In the genomic region with DNA sequence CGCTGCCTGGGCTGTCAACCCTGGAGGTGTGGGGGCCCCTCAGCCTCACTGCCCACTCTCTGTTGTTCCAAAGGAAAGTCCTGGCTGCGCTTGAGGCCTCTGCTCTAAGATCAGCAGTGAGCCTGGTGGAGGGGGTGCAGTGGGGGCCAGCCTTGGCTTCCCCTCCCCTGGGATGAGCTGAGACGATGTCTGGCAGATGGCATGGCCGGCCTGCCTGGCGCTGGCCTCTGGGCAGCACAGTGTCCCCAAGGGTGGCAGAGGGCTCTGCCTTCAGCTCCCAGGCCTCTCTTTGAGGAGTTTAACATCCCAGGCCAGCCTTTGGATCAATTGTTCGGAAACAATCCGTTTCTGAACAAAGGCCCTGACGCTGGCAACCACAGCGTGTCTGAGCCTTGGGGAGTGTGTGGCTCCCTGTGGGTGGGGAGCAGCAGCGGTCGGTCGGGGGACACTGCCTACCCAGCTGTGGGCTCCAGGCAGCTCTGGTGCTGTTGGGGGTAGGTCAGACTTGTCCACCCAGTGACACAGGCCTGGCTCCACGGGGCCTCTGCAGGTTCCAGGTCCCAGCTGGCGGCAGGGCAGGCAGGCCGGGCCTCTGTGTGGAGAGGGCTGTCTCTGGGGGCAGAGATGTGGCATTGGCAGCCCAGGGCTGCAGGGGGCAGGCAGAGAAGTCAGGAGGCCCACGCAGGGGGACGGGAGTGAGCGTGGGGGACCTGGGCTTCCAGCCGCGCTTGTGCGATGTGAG, we compare ENCODE assay signal across 25 cellular contexts. TPM values are rescaled to one million over a fixed set of nuclear protein-coding genes. Genes with fewer than 3 reads are reported as not detected.
A peak's percentile ranks its signal among the peaks of the same experiment; 100 is the strongest.
DNase-seq lines count a peak whose midpoint lies in the region; ATAC-seq and TF ChIP-seq lines count a peak whose summit lies in the region.
"Had no signal": no experiment of that assay in that cellular context is flagged by ENCODE, and none has a peak within 500 bp of the region (broad histone marks: within the 10 kb centered on the region; RNA-seq: fewer than 3 reads in every experiment).

No MANE protein-coding gene starts in this region.

- H3K4ac ChIP-seq in neuronal stem cell (ENCODE audit: low read length) (no peak overlapping the region), mesendoderm (ENCODE audit: low read depth, low read length) (no peak overlapping the region)

- peak overlapping the region; percentile 97 for H3K14ac ChIP-seq in neuronal stem cell (ENCODE audit: low read length)

- H3K27me3 Mint-ChIP-seq in activated CD8-positive, alpha-beta memory T cell treated with anti-CD3 and anti-CD28 coated beads, Interleukin-2, amount 10 ng/mL, durations not matched to agents 7 days and 5 days, result peaks cover 6% of the 10 kb centered on the region
- H3K27me3 Mint-ChIP-seq: IgD-negative memory B cell had no signal

- H3K23ac ChIP-seq in neuronal stem cell (ENCODE audit: low read depth, low read length, poor library complexity) (peak overlapping the region; percentile 80), mesendoderm (ENCODE audit: low read length) (no peak overlapping the region)

- H2BK12ac ChIP-seq in neuronal stem cell (ENCODE audit: low read length), result peak overlapping the region; percentile 98

- CTCF ChIA-PET in HEK293 (lab: Yijun Ruan, JAX), result interaction anchor here (0.6 kb wide), 1 partner anchor 1182 kb away, joined by 3 read pairs; no protein-coding TSS in a partner anchor
- CTCF ChIA-PET in activated CD8-positive, alpha-beta memory T cell treated with anti-CD3 and anti-CD28 coated beads, Interleukin-2, amount 10 ng/mL, durations not matched to agents 7 days and 5 days (lab: Charles Lee), result no interaction called here

- H3K4me3 ChIP-seq in HEK293 (ENCODE audit: low read depth, low read length) (no peak overlapping the region), WERI-Rb-1 (ENCODE audit: low read depth, low read length) (no peak overlapping the region), neuronal stem cell (ENCODE audit: low read length in 2 of 2) (no peak overlapping the region), mesendoderm (ENCODE audit: low read length) (no peak overlapping the region)
- H3K4me3 ChIP-seq: Peyer's patch, SJCRH30 had no signal

- H3K9me3 Mint-ChIP-seq in activated CD8-positive, alpha-beta memory T cell treated with anti-CD3 and anti-CD28 coated beads, Interleukin-2, amount 10 ng/mL, durations not matched to agents 7 days and 5 days (ENCODE audit: low read depth), result no peaks in the 10 kb centered on the region
- H3K9me3 Mint-ChIP-seq: CD4-positive, CD25-positive, alpha-beta regulatory T cell; H9; HFFc6; IgD-negative memory B cell had no signal

- peak overlapping the region; percentile 18 for H3K4me2 ChIP-seq in neuronal stem cell (ENCODE audit: insufficient read depth, low read length, poor library complexity, severe bottlenecking)
- no peak overlapping the region for H3K4me2 ChIP-seq in mesendoderm (ENCODE audit: low read length)
- H3K4me2 ChIP-seq: KMS-11 had no signal

- no CpG with 5 or more reads among the region's 21 CpGs for WGBS in neuronal stem cell (ENCODE audit: extremely low coverage in 2 of 2, insufficient read length in 2 of 2, insufficient replicate concordance in 1 of 2), 2 donors
- no CpG with 5 or more reads among the region's 21 CpGs for WGBS in mesendoderm (ENCODE audit: extremely low coverage, insufficient coverage, low lambda C conversion rate)

- H3K27ac Mint-ChIP-seq in activated CD8-positive, alpha-beta memory T cell treated with anti-CD3 and anti-CD28 coated beads, Interleukin-2, amount 10 ng/mL, durations not matched to agents 7 days and 5 days, result no peak overlapping the region
- H3K27ac Mint-ChIP-seq: CD4-positive, CD25-positive, alpha-beta regulatory T cell; H9; HFFc6; IgD-negative memory B cell had no signal

- no peak for TF ChIP-seq CTCF in HEK293 (tag by site-specific recombination; IDR thresholded peaks at IDR 0.05)
- no peak for TF ChIP-seq CTCF in WERI-Rb-1 (IDR thresholded peaks at IDR 0.05; ENCODE audit: low read depth, low read length)

- H2BK120ac ChIP-seq in neuronal stem cell (ENCODE audit: low read depth, low read length), result peak overlapping the region; percentile 97
- H2BK120ac ChIP-seq in mesendoderm (ENCODE audit: low read depth, low read length), result no peak overlapping the region

- no peak overlapping the region for H3K56ac ChIP-seq in mesendoderm (ENCODE audit: low read length)

- DNase-seq in WERI-Rb-1 (no peak), neuronal stem cell (ENCODE audit: low spot score) (no peak), CD1c-positive myeloid dendritic cell (ENCODE audit: extremely low spot score) (no peak), mesendoderm (no peak)
- no peak for DNase-seq in activated CD8-positive, alpha-beta memory T cell treated with anti-CD3 and anti-CD28 coated beads, Interleukin-2, amount 10 ng/mL, durations not matched to agents 7 days and 5 days
- DNase-seq: BE2C; CD4-positive, CD25-positive, alpha-beta regulatory T cell; DMS153; DND-41; H9; HFFc6; NCI-H1048; NCI-H1417; NCI-H1694; NCI-H2081; NCI-H2227 treated with DMSO at 0.1 percent for 48 hours; NCI-H69; OCI-M1; Peyer's patch; SJCRH30 had no signal

- H3K27ac ChIP-seq in HEK293 (ENCODE audit: extremely low read depth, low read depth, low read length), result no peak overlapping the region
- peak overlapping the region; percentile 28 for H3K27ac ChIP-seq in WERI-Rb-1
- H3K27ac ChIP-seq in layer of hippocampus (ENCODE audit: low read depth, low read length), result peak overlapping the region; percentile 30
- peak overlapping the region; percentile 43 for H3K27ac ChIP-seq in neuronal stem cell (replicated peaks; ENCODE audit: low read length)
- H3K27ac ChIP-seq in mesendoderm (ENCODE audit: low read depth, low read length), result no peak overlapping the region
- H3K27ac ChIP-seq: KMS-11, Peyer's patch, SJCRH30 had no signal

- ATAC-seq in HG03095 (IDR thresholded peaks at IDR 0.05; ENCODE audit: unreplicated experiment), result no peak
- no peak for ATAC-seq in activated CD8-positive, alpha-beta memory T cell treated with anti-CD3 and anti-CD28 coated beads, Interleukin-2, amount 10 ng/mL, durations not matched to agents 7 days and 5 days

- peak overlapping the region; percentile 99 for H2AK5ac ChIP-seq in neuronal stem cell (ENCODE audit: low read depth, low read length)
- H2AK5ac ChIP-seq in mesendoderm (ENCODE audit: low read length), result no peak overlapping the region

- H3K4me1 Mint-ChIP-seq in activated CD8-positive, alpha-beta memory T cell treated with anti-CD3 and anti-CD28 coated beads, Interleukin-2, amount 10 ng/mL, durations not matched to agents 7 days and 5 days, result no peaks in the 10 kb centered on the region

- H2BK15ac ChIP-seq in neuronal stem cell (ENCODE audit: low read length) (peak overlapping the region; percentile 98), mesendoderm (replicated peaks; ENCODE audit: low read depth) (no peak overlapping the region)

- H2BK5ac ChIP-seq in neuronal stem cell (ENCODE audit: low read length), result peak overlapping the region; percentile 90
- H2BK5ac ChIP-seq in mesendoderm (ENCODE audit: low read length), result no peak overlapping the region

- H4K8ac ChIP-seq in neuronal stem cell (ENCODE audit: low read depth, low read length) (no peak overlapping the region), mesendoderm (ENCODE audit: low read depth, low read length) (no peak overlapping the region)

- POLR2A ChIA-PET in HEK293 (lab: Yijun Ruan, JAX), result interaction anchor here (1.0 kb wide), 1 partner anchor 14 kb away, joined by 3 read pairs; no protein-coding TSS in a partner anchor

- H3K9me3 ChIP-seq in HEK293 (ENCODE audit: control insufficient read depth, insufficient read depth, low read depth, low read length) (no peaks in the 10 kb centered on the region), WERI-Rb-1 (ENCODE audit: severe bottlenecking) (no peaks in the 10 kb centered on the region), neuronal stem cell (replicated peaks in 1 of 2; ENCODE audit: control insufficient read depth in 2 of 2, insufficient read depth in 1 of 2, low read depth in 1 of 2, low read length in 2 of 2) (no peaks in the 10 kb centered on the region)
- H3K9me3 ChIP-seq: BE2C, Peyer's patch, SJCRH30 had no signal

- no peaks in the 10 kb centered on the region for H3K36me3 Mint-ChIP-seq in activated CD8-positive, alpha-beta memory T cell treated with anti-CD3 and anti-CD28 coated beads, Interleukin-2, amount 10 ng/mL, durations not matched to agents 7 days and 5 days
- H3K36me3 Mint-ChIP-seq: CD4-positive, CD25-positive, alpha-beta regulatory T cell; IgD-negative memory B cell had no signal

- peak overlapping the region; percentile 85 for H4K91ac ChIP-seq in neuronal stem cell (ENCODE audit: low read depth, low read length, poor library complexity)

- H3K4me3 Mint-ChIP-seq in activated CD8-positive, alpha-beta memory T cell treated with anti-CD3 and anti-CD28 coated beads, Interleukin-2, amount 10 ng/mL, durations not matched to agents 7 days and 5 days, result no peak overlapping the region
- H3K4me3 Mint-ChIP-seq: CD4-positive, CD25-positive, alpha-beta regulatory T cell; H9; HFFc6; IgD-negative memory B cell had no signal

- H3K27me3 ChIP-seq in WERI-Rb-1 (ENCODE audit: insufficient read depth, low read depth, severe bottlenecking) (no peaks in the 10 kb centered on the region), layer of hippocampus (ENCODE audit: control insufficient read depth, insufficient read depth, low read length) (peaks cover 5% of the 10 kb centered on the region), neuronal stem cell (ENCODE audit: control insufficient read depth in 3 of 3, insufficient read depth in 3 of 3, low read depth in 1 of 3, low read length in 3 of 3) (peaks cover 0 to 11% (median 0%) of the 10 kb centered on the region in 3 experiments), mesendoderm (ENCODE audit: insufficient read depth, low read length, poor library complexity) (no peaks in the 10 kb centered on the region)
- H3K27me3 ChIP-seq: BE2C, Peyer's patch, SJCRH30 had no signal

- peak overlapping the region; percentile 96 for H3K18ac ChIP-seq in neuronal stem cell (ENCODE audit: low read length)
- no peak overlapping the region for H3K18ac ChIP-seq in mesendoderm (ENCODE audit: low read length)

- no peak overlapping the region for H2AFZ ChIP-seq in neuronal stem cell (ENCODE audit: low read length)

- H3K36me3 ChIP-seq in HEK293 (ENCODE audit: control insufficient read depth in 2 of 2, insufficient read depth in 1 of 2, low read length in 2 of 2), result no peaks in the 10 kb centered on the region
- no peaks in the 10 kb centered on the region for H3K36me3 ChIP-seq in WERI-Rb-1
- H3K36me3 ChIP-seq in neuronal stem cell (replicated peaks in 1 of 2; ENCODE audit: control insufficient read depth in 2 of 2, insufficient read depth in 2 of 2, low read length in 2 of 2), result no peaks in the 10 kb centered on the region
- no peaks in the 10 kb centered on the region for H3K36me3 ChIP-seq in mesendoderm (ENCODE audit: control insufficient read depth, insufficient read depth, low read length)
- H3K36me3 ChIP-seq: BE2C, Peyer's patch, SJCRH30 had no signal

- H4K5ac ChIP-seq in mesendoderm (ENCODE audit: low read length), result no peak overlapping the region

- H3K4me1 ChIP-seq in HEK293 (ENCODE audit: control insufficient read depth, insufficient read depth, low read length), result no peaks in the 10 kb centered on the region
- peaks cover 36 to 37% of the 10 kb centered on the region in 2 donors for H3K4me1 ChIP-seq in neuronal stem cell (ENCODE audit: control insufficient read depth in 2 of 2, insufficient read depth in 1 of 2, low read depth in 1 of 2, low read length in 2 of 2)
- no peaks in the 10 kb centered on the region for H3K4me1 ChIP-seq in mesendoderm (ENCODE audit: control insufficient read depth, low read depth, low read length)

- peak overlapping the region; percentile 88 for H3K9ac ChIP-seq in neuronal stem cell (ENCODE audit: low read depth, low read length, poor library complexity)
- no peak overlapping the region for H3K9ac ChIP-seq in mesendoderm (ENCODE audit: low read length)
- H3K9ac ChIP-seq: KMS-11 had no signal

- no peaks in the 10 kb centered on the region for H3K79me2 ChIP-seq in mesendoderm (ENCODE audit: control insufficient read depth, insufficient read depth, low read length)

- peaks cover 34% of the 10 kb centered on the region for H3K79me1 ChIP-seq in neuronal stem cell (ENCODE audit: low read depth, low read length)
- no peaks in the 10 kb centered on the region for H3K79me1 ChIP-seq in mesendoderm (ENCODE audit: low read length)

RNA-seq across cellular contexts. Expression of a gene that starts 12.1 kb away (rescaled TPM):
- polyA plus RNA-seq in neuronal stem cell (2013, experiment 1 of 2), result 39.4 TPM
- 35.6 TPM for polyA plus RNA-seq in neuronal stem cell (2013, experiment 2 of 2)
- total RNA-seq in activated CD8-positive, alpha-beta memory T cell treated with anti-CD3 and anti-CD28 coated beads, Interleukin-2, amount 10 ng/mL, durations not matched to agents 7 days and 5 days, result 10 to 100 TPM in 1 of 2 experiments, 1 to 10 TPM in 1; 7.8 to 17.8 TPM
- 20.6 TPM for polyA plus RNA-seq in mesendoderm (2013, experiment 1 of 2)
- polyA plus RNA-seq in mesendoderm (2013, experiment 2 of 2), result 19.9 TPM

RNA-seq across cellular contexts. Expression of a gene that starts 12.4 kb away (rescaled TPM):
- 129 TPM for polyA plus RNA-seq in neuronal stem cell (2013, experiment 1 of 2)
- 129 TPM for polyA plus RNA-seq in neuronal stem cell (2013, experiment 2 of 2)
- total RNA-seq in activated CD8-positive, alpha-beta memory T cell treated with anti-CD3 and anti-CD28 coated beads, Interleukin-2, amount 10 ng/mL, durations not matched to agents 7 days and 5 days, result 100 to 1,000 TPM in 1 of 2 experiments, 10 to 100 TPM in 1; 87.6 to 114 TPM
- polyA plus RNA-seq in mesendoderm (2013, experiment 1 of 2), result 270 TPM
- 276 TPM for polyA plus RNA-seq in mesendoderm (2013, experiment 2 of 2)

RNA-seq across cellular contexts. Expression of a gene that starts 22.0 kb away (rescaled TPM):
- 74.1 TPM for polyA plus RNA-seq in neuronal stem cell (2013, experiment 1 of 2)
- 74.3 TPM for polyA plus RNA-seq in neuronal stem cell (2013, experiment 2 of 2)
- 10 to 100 TPM; 23.1 to 54.9 TPM for total RNA-seq in activated CD8-positive, alpha-beta memory T cell treated with anti-CD3 and anti-CD28 coated beads, Interleukin-2, amount 10 ng/mL, durations not matched to agents 7 days and 5 days
- 58.7 TPM for polyA plus RNA-seq in mesendoderm (2013, experiment 1 of 2)
- 55.5 TPM for polyA plus RNA-seq in mesendoderm (2013, experiment 2 of 2)

RNA-seq across cellular contexts. Expression of a gene that starts 27.1 kb away (rescaled TPM):
- polyA plus RNA-seq in neuronal stem cell (2013, experiment 1 of 2), result 12.4 TPM
- polyA plus RNA-seq in neuronal stem cell (2013, experiment 2 of 2), result 11.8 TPM
- total RNA-seq in activated CD8-positive, alpha-beta memory T cell treated with anti-CD3 and anti-CD28 coated beads, Interleukin-2, amount 10 ng/mL, durations not matched to agents 7 days and 5 days, result 10 to 100 TPM; 11.3 to 14.1 TPM
- 5.0 TPM for polyA plus RNA-seq in mesendoderm (2013, experiment 1 of 2)
- polyA plus RNA-seq in mesendoderm (2013, experiment 2 of 2), result 4.8 TPM

RNA-seq across cellular contexts. Expression of a gene that starts 36.1 kb away (rescaled TPM):
- 34.4 TPM for polyA plus RNA-seq in neuronal stem cell (2013, experiment 1 of 2)
- polyA plus RNA-seq in neuronal stem cell (2013, experiment 2 of 2), result 33.9 TPM
- 10 to 100 TPM; 64.7 to 70.0 TPM for total RNA-seq in activated CD8-positive, alpha-beta memory T cell treated with anti-CD3 and anti-CD28 coated beads, Interleukin-2, amount 10 ng/mL, durations not matched to agents 7 days and 5 days
- polyA plus RNA-seq in mesendoderm (2013, experiment 1 of 2), result 25.3 TPM
- 26.5 TPM for polyA plus RNA-seq in mesendoderm (2013, experiment 2 of 2)

Comparison
In these comparisons a context has a peak if more than half of its experiments do, and no peak if none do; other contexts are left out.
1. H3K27ac ChIP-seq: peak in WERI-Rb-1 (single experiment), layer of hippocampus (single experiment) and neuronal stem cell (single experiment); none in HEK293 (single experiment) and mesendoderm (single experiment).